20 cellular contexts compared by ENCODE assay signal in the genomic region with DNA sequence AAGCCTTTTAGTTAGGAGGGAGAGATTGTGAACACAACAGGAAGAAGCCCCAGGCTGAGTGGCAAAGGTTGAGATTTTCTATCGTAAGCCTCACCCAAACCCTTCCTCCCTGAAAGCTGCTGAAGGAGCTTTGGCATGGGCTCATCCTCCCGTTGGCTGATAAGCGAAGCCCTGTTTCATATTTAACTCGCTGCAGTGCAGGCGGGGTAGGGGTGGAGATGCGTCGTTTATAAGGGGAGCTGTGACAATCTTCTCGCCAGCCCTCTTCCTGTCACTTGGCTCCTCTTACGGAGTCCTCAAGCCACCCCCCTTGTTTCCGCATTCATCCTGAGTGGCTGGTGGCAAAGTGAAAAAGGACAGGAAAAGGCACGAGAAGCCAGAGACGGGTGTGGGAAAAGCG.
"Had no signal": no experiment of that assay in that cellular context is flagged by ENCODE, and none has a peak within 500 bp of the region (broad histone marks: within the 10 kb centered on the region; RNA-seq: fewer than 3 reads in every experiment).

No MANE protein-coding gene starts in this region.

- DNase-seq: Kasumi-1, MV-4-11, NCI-H1048, NCI-H1436, NCI-H187, NCI-H2029, NCI-H2081 treated with DMSO at 0.1 percent for 48 hours, NCI-H2171, NCI-H226, NCI-H446, NCI-H510A, NCI-H524 treated with DMSO at 0.1 percent for 48 hours, NCI-H69, SHP77, T-cell, T-helper 17 cell had no signal

- ATAC-seq: K562, T-cell, T-helper 17 cell had no signal

- H3K9ac ChIP-seq: KMS-11 had no signal

- H3K27ac ChIP-seq: HL-60, KMS-11, RWPE1 had no signal

- H3K4me3 ChIP-seq: K562 had no signal

- H3K4me2 ChIP-seq: KMS-11 had no signal
